ENCODE assay signal across 8 cellular contexts in genomic region chr3:128112406-128112968, GRCh38. TPM values are rescaled to one million over a fixed set of nuclear protein-coding genes. Genes with fewer than 3 reads are reported as not detected.
DNase-seq lines count a peak whose midpoint lies in the region; ATAC-seq and TF ChIP-seq lines count a peak whose summit lies in the region.

No MANE protein-coding gene starts in this region.

- peak overlapping the region in 1 of 12 donors; percentile 73 for H3K27ac ChIP-seq in heart left ventricle
- H3K27ac ChIP-seq in coronary artery: peak overlapping the region; percentile 23 to 48
- no peak overlapping the region for H3K27ac ChIP-seq in gastrocnemius medialis

- H3K36me3 ChIP-seq in heart left ventricle (peaks cover 0 to 79% (median 32%) of the 10 kb centered on the region in 9 donors), gastrocnemius medialis (peaks cover 0 to 15% of the 10 kb centered on the region in 2 donors)

- TF ChIP-seq POLR2A in heart left ventricle (IDR thresholded peaks at IDR 0.05) (no peak), gastrocnemius medialis (IDR thresholded peaks at IDR 0.05) (no peak)

- H3K27me3 ChIP-seq in heart left ventricle (no peaks in the 10 kb centered on the region), gastrocnemius medialis (no peaks in the 10 kb centered on the region)

- no peaks in the 10 kb centered on the region for H3K9me3 ChIP-seq in heart left ventricle
- no peaks in the 10 kb centered on the region for H3K9me3 ChIP-seq in gastrocnemius medialis

- TF ChIP-seq CTCF in heart left ventricle (IDR thresholded peaks at IDR 0.05) (no peak), coronary artery (IDR thresholded peaks at IDR 0.05) (no peak), gastrocnemius medialis (IDR thresholded peaks at IDR 0.05 in 4 of 5, conservative IDR thresholded peaks at IDR 0.05 in 1 of 5) (no peak)

- intact Hi-C loops in heart left ventricle (cut with DNase I) (no loop called here), Right ventricle myocardium inferior (cut with DNase I) (no loop called here), gastrocnemius medialis (cut with DNase I; ENCODE audit: low total_unique reads) (no loop called here)

- in situ Hi-C loops in gastrocnemius medialis (cut with MboI; ENCODE audit: low sequenced_read_pairs in 4 of 4): no loop called here

- H3K4me1 ChIP-seq in heart left ventricle: peaks cover 0 to 21% (median 7%) of the 10 kb centered on the region in 12 donors
- peaks cover 0 to 6% of the 10 kb centered on the region in 2 donors for H3K4me1 ChIP-seq in gastrocnemius medialis

- WGBS in heart left ventricle, 4 donors: 78 to 91% (median 86%) methylated on average over 7 of the region's 7 CpGs

- H3K4me3 ChIP-seq in heart left ventricle: no peak overlapping the region
- no peak overlapping the region for H3K4me3 ChIP-seq in coronary artery
- H3K4me3 ChIP-seq in gastrocnemius medialis: no peak overlapping the region

- peak in 3 of 4 donors; percentile 17 to 39 (median 22) for ATAC-seq in heart left ventricle
- no peak for ATAC-seq in Right ventricle myocardium inferior
- no peak for ATAC-seq in GM21423 (IDR thresholded peaks at IDR 0.05; ENCODE audit: unreplicated experiment)
- no peak for ATAC-seq in gastrocnemius medialis

- DNase-seq in heart left ventricle: no peak
- DNase-seq in Right ventricle myocardium inferior (ENCODE audit: missing footprints): no peak
- peak in 4 of 5 experiments; percentile 9 to 96 (median 40) for DNase-seq in T-helper 2 cell
- DNase-seq in coronary artery (ENCODE audit: low spot score): no peak
- DNase-seq in stimulated activated CD4-positive, alpha-beta T cell treated with anti-CD3 and anti-CD28 coated beads, Interleukin-2, amount 100 ng/mL, for 24 hours: peak; percentile 20 to 32
- no peak for DNase-seq in anterior cingulate cortex (lab: John Stamatoyannopoulos, UW)
- DNase-seq in gastrocnemius medialis: no peak

RNA-seq across cellular contexts. Expression of gene RUVBL1, which starts 11.1 kb away (rescaled TPM):
- total RNA-seq in heart left ventricle: 10 to 100 TPM; 19.1 to 39.9 (median 26.2) TPM
- polyA plus RNA-seq in heart left ventricle: 10 to 100 TPM; 14.1 to 44.6 TPM
- 21.4 TPM for total RNA-seq in Right ventricle myocardium inferior
- 10 to 100 TPM; 12.1 to 26.3 (median 21.4) TPM for total RNA-seq in gastrocnemius medialis

RNA-seq across cellular contexts. Expression of gene EEFSEC, which starts 40.8 kb away (rescaled TPM):
- total RNA-seq in heart left ventricle (10 to 100 TPM; 17.8 to 48.0 (median 23.7) TPM), Right ventricle myocardium inferior (19.4 TPM), gastrocnemius medialis (10 to 100 TPM; 21.0 to 29.4 (median 23.4) TPM)
- polyA plus RNA-seq in heart left ventricle: 10 to 100 TPM; 17.5 to 19.4 TPM

Comparison
In these comparisons a context has a peak if more than half of its experiments do, and no peak if none do; other contexts are left out.
1. ATAC-seq: peak in heart left ventricle (3 of 4); none in Right ventricle myocardium inferior (single experiment), GM21423 (single experiment) and gastrocnemius medialis (0 of 2).
2. DNase-seq: peak in T-helper 2 cell (4 of 5) and stimulated activated CD4-positive, alpha-beta T cell treated with anti-CD3 and anti-CD28 coated beads, Interleukin-2, amount 100 ng/mL, for 24 hours (2 of 2); none in heart left ventricle (0 of 5), Right ventricle myocardium inferior (single experiment), coronary artery (single experiment), anterior cingulate cortex (0 of 58) and gastrocnemius medialis (0 of 2).
3. H3K27ac ChIP-seq: peak in coronary artery (2 of 2); none in gastrocnemius medialis (0 of 4).